ENCODE assay signal across 22 cellular contexts in genomic region chr18:58934356-58934755, GRCh38.
"Had no signal": no experiment of that assay in that cellular context is flagged by ENCODE, and none has a peak within 500 bp of the region (broad histone marks: within the 10 kb centered on the region; RNA-seq: fewer than 3 reads in every experiment).

No MANE protein-coding gene starts in this region.

- H3K9me3 ChIP-seq: body of pancreas, right atrium auricular region, tibial nerve, vagina had no signal

- ATAC-seq: activated CD8-positive, alpha-beta T cell treated with anti-CD3 and anti-CD28 coated beads, Interleukin-2, amount 10 ng/mL, durations not matched to agents 7 days and 5 days; body of pancreas; foreskin keratinocyte; natural killer cell treated with Interleukin-12 subunit alpha and Interleukin-12 subunit beta and Interleukin-15 and Interleukin-18, amount 100 ng/mL, for 72 hours; stimulated activated naive CD8-positive, alpha-beta T cell treated with anti-CD3 and anti-CD28 coated beads, Interleukin-15, Interleukin-2, amounts not matched to agents 100 U/mL and 50 U/mL, for 24 hours had no signal

- H3K4me3 Mint-ChIP-seq: activated CD4-positive, alpha-beta T cell treated with anti-CD3 and anti-CD28 coated beads, Interleukin-2, amount 10 ng/mL, durations not matched to agents 7 days and 5 days; activated CD8-positive, alpha-beta T cell treated with anti-CD3 and anti-CD28 coated beads, Interleukin-2, amount 10 ng/mL, durations not matched to agents 7 days and 5 days; activated naive CD4-positive, alpha-beta T cell treated with anti-CD3 and anti-CD28 coated beads for 36 hours; activated T-cell treated with anti-CD3 and anti-CD28 coated beads, Interleukin-2, amount 50 U/mL, for 24 hours; natural killer cell treated with Interleukin-12 subunit alpha and Interleukin-12 subunit beta and Interleukin-15 and Interleukin-18, amount 100 ng/mL, for 72 hours; T-helper 2 cell treated with Interferon-gamma antibody and Interleukin-4, amounts not matched to agents 5 μg/mL and 100 μg/mL, for 36 hours had no signal

- H3K4me3 ChIP-seq: body of pancreas, dorsolateral prefrontal cortex, lung, right atrium auricular region, skin epidermis, tibial nerve, vagina had no signal

- H3K9me3 Mint-ChIP-seq: activated CD4-positive, alpha-beta T cell treated with anti-CD3 and anti-CD28 coated beads, Interleukin-2, amount 10 ng/mL, durations not matched to agents 7 days and 5 days; activated naive CD4-positive, alpha-beta T cell treated with anti-CD3 and anti-CD28 coated beads for 36 hours; activated T-cell treated with anti-CD3 and anti-CD28 coated beads, Interleukin-2, amount 50 U/mL, for 24 hours; T-helper 2 cell treated with Interferon-gamma antibody and Interleukin-4, amounts not matched to agents 5 μg/mL and 100 μg/mL, for 36 hours had no signal

- H3K4me1 ChIP-seq: body of pancreas, vagina had no signal

- H3K36me3 Mint-ChIP-seq: natural killer cell treated with Interleukin-12 subunit alpha and Interleukin-12 subunit beta and Interleukin-15 and Interleukin-18, amount 100 ng/mL, for 72 hours had no signal

- H3K27me3 ChIP-seq: body of pancreas, dorsolateral prefrontal cortex, foreskin keratinocyte, right atrium auricular region, tibial nerve, vagina had no signal

- H3K4me1 Mint-ChIP-seq: activated CD4-positive, alpha-beta T cell treated with anti-CD3 and anti-CD28 coated beads, Interleukin-2, amount 10 ng/mL, durations not matched to agents 7 days and 5 days had no signal

- H3K27ac ChIP-seq: body of pancreas, foreskin keratinocyte, right atrium auricular region, tibial nerve, vagina had no signal

- FAIRE-seq: colon, TTC549 had no signal

- DNase-seq: activated CD4-positive, alpha-beta T cell treated with anti-CD3 and anti-CD28 coated beads, Interleukin-2, amount 10 ng/mL, durations not matched to agents 7 days and 5 days; activated CD8-positive, alpha-beta T cell treated with anti-CD3 and anti-CD28 coated beads, Interleukin-2, amount 10 ng/mL, durations not matched to agents 7 days and 5 days; activated naive CD4-positive, alpha-beta T cell treated with anti-CD3 and anti-CD28 coated beads for 36 hours; activated T-cell treated with anti-CD3 and anti-CD28 coated beads, Interleukin-2, amount 50 U/mL, for 24 hours; body of pancreas; central memory CD4-positive, alpha-beta T cell; dorsolateral prefrontal cortex; foreskin keratinocyte; hippocampal formation; nucleus accumbens; posterior cingulate gyrus; stimulated activated naive CD8-positive, alpha-beta T cell treated with anti-CD3 and anti-CD28 coated beads, Interleukin-15, Interleukin-2, amounts not matched to agents 100 U/mL and 50 U/mL, for 24 hours; substantia nigra had no signal

- H3K27ac Mint-ChIP-seq: activated CD4-positive, alpha-beta T cell treated with anti-CD3 and anti-CD28 coated beads, Interleukin-2, amount 10 ng/mL, durations not matched to agents 7 days and 5 days; activated CD8-positive, alpha-beta T cell treated with anti-CD3 and anti-CD28 coated beads, Interleukin-2, amount 10 ng/mL, durations not matched to agents 7 days and 5 days; activated naive CD4-positive, alpha-beta T cell treated with anti-CD3 and anti-CD28 coated beads for 36 hours; activated T-cell treated with anti-CD3 and anti-CD28 coated beads, Interleukin-2, amount 50 U/mL, for 24 hours; natural killer cell treated with Interleukin-12 subunit alpha and Interleukin-12 subunit beta and Interleukin-15 and Interleukin-18, amount 100 ng/mL, for 72 hours; T-helper 2 cell treated with Interferon-gamma antibody and Interleukin-4, amounts not matched to agents 5 μg/mL and 100 μg/mL, for 36 hours had no signal
